In the genomic region with DNA sequence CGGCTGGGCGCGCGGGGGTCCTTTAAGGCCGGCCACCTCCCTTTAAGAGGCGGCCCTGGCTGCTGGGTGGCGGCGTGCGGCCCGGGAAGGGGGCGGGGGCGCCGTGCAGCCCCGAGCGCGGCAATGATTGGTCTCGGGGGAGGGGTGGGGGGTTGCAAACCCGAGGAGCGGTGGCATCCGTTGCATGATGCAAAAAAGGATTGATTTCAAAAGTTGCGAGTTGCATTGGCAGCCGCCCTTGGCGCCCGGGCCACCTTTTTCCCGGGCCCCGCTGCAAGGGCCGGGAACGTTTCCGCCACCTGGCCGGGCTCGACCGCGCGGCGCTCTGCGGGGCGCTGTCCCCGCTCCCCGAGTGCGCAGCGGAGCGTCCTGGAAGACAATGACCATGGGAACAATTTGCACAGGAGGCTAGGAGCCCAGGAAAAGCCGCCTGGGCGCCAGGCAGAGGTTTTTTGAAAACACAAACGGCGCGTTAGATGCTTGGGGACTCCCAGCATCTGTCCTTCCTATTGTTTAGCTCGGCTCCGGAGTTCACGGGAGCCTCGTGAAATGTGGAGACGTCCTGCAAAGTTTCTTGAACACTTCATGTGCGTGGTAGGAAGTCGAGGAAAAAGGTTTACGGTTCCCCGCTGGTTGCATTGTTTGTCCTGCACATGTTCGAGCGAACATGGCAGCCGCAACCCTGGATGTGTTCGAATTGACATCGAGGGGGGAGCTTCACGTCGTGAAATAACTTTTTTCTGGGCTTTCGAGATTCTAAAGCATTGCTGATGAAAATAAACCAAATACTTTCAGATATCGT, we compare ENCODE assay signal across 1 cellular context.
TF ChIP-seq lines count a peak whose summit lies in the region.

SEPHS1 (minus strand) TSS at position 78 of the 802 bp plus-strand sequence. CDS start 3,343 bp downstream, outside the sequence.

TF ChIP-seq in K562, 482 proteins besides CTCF, POLR2A, EP300 and RAD21 (continued from another document and continues in another):
- no peak for TF ChIP-seq BCLAF1 (IDR thresholded peaks at IDR 0.05; ENCODE audit: borderline replicate concordance in 1 of 2, control insufficient read depth in 1 of 2, low read depth in 2 of 2, low read length in 1 of 2)
- TF ChIP-seq STAT5A (IDR thresholded peaks at IDR 0.05; ENCODE audit: borderline replicate concordance, low read length): no peak
- TF ChIP-seq MTF1 (CRISPR knock-in tag; IDR thresholded peaks at IDR 0.05; ENCODE audit: borderline replicate concordance): no peak
- TF ChIP-seq HBP1 (CRISPR knock-in tag; IDR thresholded peaks at IDR 0.05): no peak
- no peak for TF ChIP-seq HNRNPUL1 (IDR thresholded peaks at IDR 0.05; ENCODE audit: low read length)
- no peak for TF ChIP-seq PCBP1 (IDR thresholded peaks at IDR 0.05; ENCODE audit: low read depth, low read length, poor library complexity, severe bottlenecking)
- TF ChIP-seq, protein P1, sequence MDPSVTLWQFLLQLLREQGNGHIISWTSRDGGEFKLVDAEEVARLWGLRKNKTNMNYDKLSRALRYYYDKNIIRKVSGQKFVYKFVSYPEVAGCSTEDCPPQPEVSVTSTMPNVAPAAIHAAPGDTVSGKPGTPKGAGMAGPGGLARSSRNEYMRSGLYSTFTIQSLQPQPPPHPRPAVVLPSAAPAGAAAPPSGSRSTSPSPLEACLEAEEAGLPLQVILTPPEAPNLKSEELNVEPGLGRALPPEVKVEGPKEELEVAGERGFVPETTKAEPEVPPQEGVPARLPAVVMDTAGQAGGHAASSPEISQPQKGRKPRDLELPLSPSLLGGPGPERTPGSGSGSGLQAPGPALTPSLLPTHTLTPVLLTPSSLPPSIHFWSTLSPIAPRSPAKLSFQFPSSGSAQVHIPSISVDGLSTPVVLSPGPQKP (CRISPR knock-in tag; IDR thresholded peaks at IDR 0.05): no peak
- TF ChIP-seq BCOR (IDR thresholded peaks at IDR 0.05): peak; percentile 35
- TF ChIP-seq, protein P2, sequence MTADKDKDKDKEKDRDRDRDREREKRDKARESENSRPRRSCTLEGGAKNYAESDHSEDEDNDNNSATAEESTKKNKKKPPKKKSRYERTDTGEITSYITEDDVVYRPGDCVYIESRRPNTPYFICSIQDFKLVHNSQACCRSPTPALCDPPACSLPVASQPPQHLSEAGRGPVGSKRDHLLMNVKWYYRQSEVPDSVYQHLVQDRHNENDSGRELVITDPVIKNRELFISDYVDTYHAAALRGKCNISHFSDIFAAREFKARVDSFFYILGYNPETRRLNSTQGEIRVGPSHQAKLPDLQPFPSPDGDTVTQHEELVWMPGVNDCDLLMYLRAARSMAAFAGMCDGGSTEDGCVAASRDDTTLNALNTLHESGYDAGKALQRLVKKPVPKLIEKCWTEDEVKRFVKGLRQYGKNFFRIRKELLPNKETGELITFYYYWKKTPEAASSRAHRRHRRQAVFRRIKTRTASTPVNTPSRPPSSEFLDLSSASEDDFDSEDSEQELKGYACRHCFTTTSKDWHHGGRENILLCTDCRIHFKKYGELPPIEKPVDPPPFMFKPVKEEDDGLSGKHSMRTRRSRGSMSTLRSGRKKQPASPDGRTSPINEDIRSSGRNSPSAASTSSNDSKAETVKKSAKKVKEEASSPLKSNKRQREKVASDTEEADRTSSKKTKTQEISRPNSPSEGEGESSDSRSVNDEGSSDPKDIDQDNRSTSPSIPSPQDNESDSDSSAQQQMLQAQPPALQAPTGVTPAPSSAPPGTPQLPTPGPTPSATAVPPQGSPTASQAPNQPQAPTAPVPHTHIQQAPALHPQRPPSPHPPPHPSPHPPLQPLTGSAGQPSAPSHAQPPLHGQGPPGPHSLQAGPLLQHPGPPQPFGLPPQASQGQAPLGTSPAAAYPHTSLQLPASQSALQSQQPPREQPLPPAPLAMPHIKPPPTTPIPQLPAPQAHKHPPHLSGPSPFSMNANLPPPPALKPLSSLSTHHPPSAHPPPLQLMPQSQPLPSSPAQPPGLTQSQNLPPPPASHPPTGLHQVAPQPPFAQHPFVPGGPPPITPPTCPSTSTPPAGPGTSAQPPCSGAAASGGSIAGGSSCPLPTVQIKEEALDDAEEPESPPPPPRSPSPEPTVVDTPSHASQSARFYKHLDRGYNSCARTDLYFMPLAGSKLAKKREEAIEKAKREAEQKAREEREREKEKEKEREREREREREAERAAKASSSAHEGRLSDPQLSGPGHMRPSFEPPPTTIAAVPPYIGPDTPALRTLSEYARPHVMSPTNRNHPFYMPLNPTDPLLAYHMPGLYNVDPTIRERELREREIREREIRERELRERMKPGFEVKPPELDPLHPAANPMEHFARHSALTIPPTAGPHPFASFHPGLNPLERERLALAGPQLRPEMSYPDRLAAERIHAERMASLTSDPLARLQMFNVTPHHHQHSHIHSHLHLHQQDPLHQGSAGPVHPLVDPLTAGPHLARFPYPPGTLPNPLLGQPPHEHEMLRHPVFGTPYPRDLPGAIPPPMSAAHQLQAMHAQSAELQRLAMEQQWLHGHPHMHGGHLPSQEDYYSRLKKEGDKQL (CRISPR knock-in tag; IDR thresholded peaks at IDR 0.05; ENCODE audit: borderline replicate concordance): no peak
- no peak for TF ChIP-seq ZNF717 (CRISPR knock-in tag; IDR thresholded peaks at IDR 0.05)
- TF ChIP-seq HNRNPH1 (optimal IDR thresholded peaks at IDR 0.05; ENCODE audit: low read depth, low read length): no peak
- TF ChIP-seq HDAC1 (IDR thresholded peaks at IDR 0.05): peak in 1 of 2 experiments; percentile 76; a peak in 2 of 4 replicates
- TF ChIP-seq TCFL5 (CRISPR knock-in tag; conservative IDR thresholded peaks at IDR 0.05): no peak
- no peak for TF ChIP-seq SREBF2 (CRISPR knock-in tag; IDR thresholded peaks at IDR 0.05)
- no peak for TF ChIP-seq MLLT1 (IDR thresholded peaks at IDR 0.05)
- TF ChIP-seq ZNF76 (CRISPR knock-in tag; IDR thresholded peaks at IDR 0.05; ENCODE audit: borderline replicate concordance): 0 out of 2 replicates have a peak, but pooled peaks have one; percentile 38
- TF ChIP-seq ZNF282 (CRISPR knock-in tag; IDR thresholded peaks at IDR 0.05): no peak
- TF ChIP-seq ZNF644 (tag; IDR thresholded peaks at IDR 0.05; ENCODE audit: low read depth): no peak
- TF ChIP-seq SMC3 (conservative IDR thresholded peaks at IDR 0.05; ENCODE audit: insufficient read depth, low read depth, low read length): no peak
- no peak for TF ChIP-seq SAFB2 (IDR thresholded peaks at IDR 0.05; ENCODE audit: borderline replicate concordance, low read depth, low read length, severe bottlenecking)
- TF ChIP-seq PRDM10 (IDR thresholded peaks at IDR 0.05; ENCODE audit: partially characterized antibody): no peak
- no peak for TF ChIP-seq POLR2AphosphoS2 (IDR thresholded peaks at IDR 0.05; ENCODE audit: low read length)
- no peak for TF ChIP-seq PPARD (CRISPR knock-in tag; IDR thresholded peaks at IDR 0.05)
- TF ChIP-seq FOXJ2 (tag; IDR thresholded peaks at IDR 0.05): no peak
- no peak for TF ChIP-seq ZNF165 (CRISPR knock-in tag; IDR thresholded peaks at IDR 0.05; ENCODE audit: borderline replicate concordance)
- no peak for TF ChIP-seq E2F3 (CRISPR knock-in tag; IDR thresholded peaks at IDR 0.05)
- no peak for TF ChIP-seq CBX2 (IDR thresholded peaks at IDR 0.05; ENCODE audit: insufficient read depth, low read length, poor library complexity, severe bottlenecking)
- TF ChIP-seq MEF2D (tag; conservative IDR thresholded peaks at IDR 0.05; ENCODE audit: low read depth): no peak
- no peak for TF ChIP-seq TOE1 (IDR thresholded peaks at IDR 0.05; ENCODE audit: borderline replicate concordance)
- TF ChIP-seq TOE1 (CRISPR knock-in tag; IDR thresholded peaks at IDR 0.05; ENCODE audit: borderline replicate concordance, low read depth): no peak
- TF ChIP-seq ZBTB8A (IDR thresholded peaks at IDR 0.05; ENCODE audit: partially characterized antibody): no peak
- TF ChIP-seq HMGXB4 (CRISPR knock-in tag; IDR thresholded peaks at IDR 0.05): no peak
- no peak for TF ChIP-seq KLF16 (IDR thresholded peaks at IDR 0.05)
- no peak for TF ChIP-seq GMEB1 (CRISPR knock-in tag; IDR thresholded peaks at IDR 0.05)
- TF ChIP-seq ARID2 (IDR thresholded peaks at IDR 0.05): no peak
- TF ChIP-seq CHD1 (IDR thresholded peaks at IDR 0.05; ENCODE audit: low read length): no peak
